In genomic region chr14:68495101-68495637, GRCh38 we compare ENCODE assay signal across 10 cellular contexts.
DNase-seq lines count a peak whose midpoint lies in the region; ATAC-seq and TF ChIP-seq lines count a peak whose summit lies in the region.
"Had no signal": no experiment of that assay in that cellular context is flagged by ENCODE, and none has a peak within 500 bp of the region (broad histone marks: within the 10 kb centered on the region; RNA-seq: fewer than 3 reads in every experiment).

No MANE protein-coding gene starts in this region.

- intact Hi-C loops in dorsolateral prefrontal cortex (cut with DNase I), result no loop called here

- H3K4me1 ChIP-seq in thymus (ENCODE audit: control insufficient read depth, insufficient read depth, low read length), result peaks cover 7% of the 10 kb centered on the region

- WGBS in thymus, result 45% methylated on average over 11 of the region's 11 CpGs

- no peak overlapping the region for H3K27ac Mint-ChIP-seq in activated naive CD8-positive, alpha-beta T cell
- H3K27ac Mint-ChIP-seq in activated naive CD8-positive, alpha-beta T cell treated with anti-CD3 and anti-CD28 coated beads for 36 hours, result no peak overlapping the region

- DNase-seq in activated naive CD8-positive, alpha-beta T cell treated with anti-CD3 and anti-CD28 coated beads for 36 hours, result no peak
- DNase-seq in DMS153 treated with DMSO at 0.1 percent for 48 hours (lab: John Stamatoyannopoulos, UW; ENCODE audit: unreplicated experiment) (no peak), cerebellar cortex (ENCODE audit: low spot score) (no peak), dorsolateral prefrontal cortex (no peak)
- DNase-seq: activated naive CD4-positive, alpha-beta T cell treated with anti-CD3 and anti-CD28 coated beads, Interleukin-2, amount 50 U/mL, for 16 hours had no signal

- H3K36me3 Mint-ChIP-seq in activated naive CD8-positive, alpha-beta T cell, result peaks cover 3% of the 10 kb centered on the region
- H3K36me3 Mint-ChIP-seq in activated naive CD8-positive, alpha-beta T cell treated with anti-CD3 and anti-CD28 coated beads for 36 hours, result no peaks in the 10 kb centered on the region

- H3K9me3 ChIP-seq in thymus (ENCODE audit: control insufficient read depth), result no peaks in the 10 kb centered on the region

- H3K9me3 Mint-ChIP-seq in activated naive CD8-positive, alpha-beta T cell (ENCODE audit: low read depth), result no peaks in the 10 kb centered on the region
- no peaks in the 10 kb centered on the region for H3K9me3 Mint-ChIP-seq in activated naive CD8-positive, alpha-beta T cell treated with anti-CD3 and anti-CD28 coated beads for 36 hours

- TF ChIP-seq CTCF in dorsolateral prefrontal cortex (IDR thresholded peaks at IDR 0.05 in 54 of 56, conservative IDR thresholded peaks at IDR 0.05 in 2 of 56; ENCODE audit: low read depth in 1 of 56, partially characterized antibody in 56 of 56), result no peak

- no peaks in the 10 kb centered on the region for H3K36me3 ChIP-seq in thymus (ENCODE audit: control insufficient read depth, insufficient read depth)

- H3K27ac ChIP-seq in thymus (ENCODE audit: low read depth) (peak overlapping the region; percentile 80), dorsolateral prefrontal cortex (no peak overlapping the region)

- H3K27me3 Mint-ChIP-seq in activated naive CD8-positive, alpha-beta T cell, result no peaks in the 10 kb centered on the region
- H3K27me3 Mint-ChIP-seq in activated naive CD8-positive, alpha-beta T cell treated with anti-CD3 and anti-CD28 coated beads for 36 hours, result no peaks in the 10 kb centered on the region

- ATAC-seq in HG03432 (IDR thresholded peaks at IDR 0.05; ENCODE audit: unreplicated experiment) (peak; percentile 26), esophagus mucosa (peak; percentile 96)

- no peak overlapping the region for H3K4me3 ChIP-seq in thymus (ENCODE audit: low read length)
- no peak overlapping the region for H3K4me3 ChIP-seq in dorsolateral prefrontal cortex
- H3K4me3 ChIP-seq: skin epidermis had no signal

- H3K27me3 ChIP-seq in thymus (ENCODE audit: control insufficient read depth, insufficient read depth) (no peaks in the 10 kb centered on the region), dorsolateral prefrontal cortex (no peaks in the 10 kb centered on the region)

- peaks cover 48% of the 10 kb centered on the region for H3K4me1 Mint-ChIP-seq in activated naive CD8-positive, alpha-beta T cell (ENCODE audit: low read depth)
- peaks cover 22% of the 10 kb centered on the region for H3K4me1 Mint-ChIP-seq in activated naive CD8-positive, alpha-beta T cell treated with anti-CD3 and anti-CD28 coated beads for 36 hours

- H3K4me3 Mint-ChIP-seq in activated naive CD8-positive, alpha-beta T cell, result peak overlapping the region; percentile 12
- no peak overlapping the region for H3K4me3 Mint-ChIP-seq in activated naive CD8-positive, alpha-beta T cell treated with anti-CD3 and anti-CD28 coated beads for 36 hours
